In genomic region chr16:76940251-76940650, GRCh38 we compare ENCODE assay signal across 15 cellular contexts.
DNase-seq lines count a peak whose midpoint lies in the region; ATAC-seq and TF ChIP-seq lines count a peak whose summit lies in the region.
"Had no signal": no experiment of that assay in that cellular context is flagged by ENCODE, and none has a peak within 500 bp of the region (broad histone marks: within the 10 kb centered on the region; RNA-seq: fewer than 3 reads in every experiment).

No MANE protein-coding gene starts in this region.

- peak; percentile 10 for DNase-seq in ACHN
- DNase-seq in NCI-H526 (lab: John Stamatoyannopoulos, UW): peak; percentile 83 to 85
- peak; percentile 10 for DNase-seq in foreskin melanocyte
- DNase-seq in mesenchymal stem cell: no peak
- no peak for DNase-seq in AML-193 (lab: John Stamatoyannopoulos, UW)
- no peak for DNase-seq in D341Med (ENCODE audit: low spot score)
- no peak for DNase-seq in foreskin keratinocyte
- DNase-seq: CD4-positive, CD25-positive, alpha-beta regulatory T cell; DMS153; DMS79 treated with DMSO at 0.1 percent for 48 hours; EL; HCEC 1CT; HFFc6 had no signal

- peak overlapping the region in 1 of 2 experiments; percentile 66 for H3K18ac ChIP-seq in mesenchymal stem cell (ENCODE audit: low read depth in 1 of 2, low read length in 2 of 2)

- no peak overlapping the region for H3K9ac ChIP-seq in mesenchymal stem cell (ENCODE audit: low read length)
- H3K9ac ChIP-seq: BLaER1 treated with 17β-estradiol and CSF1 and Interleukin-3, amounts not matched to agents 10 nM and 100 nM had no signal

- H4K8ac ChIP-seq in mesenchymal stem cell (ENCODE audit: low read length): no peak overlapping the region

- H3K79me1 ChIP-seq in mesenchymal stem cell (replicated peaks; ENCODE audit: low read length, poor library complexity, severe bottlenecking): no peaks in the 10 kb centered on the region

- H3K27me3 ChIP-seq in mesenchymal stem cell (ENCODE audit: control insufficient read depth in 1 of 2, insufficient read depth in 1 of 2, low read length in 2 of 2): no peaks in the 10 kb centered on the region
- no peaks in the 10 kb centered on the region for H3K27me3 ChIP-seq in foreskin keratinocyte
- H3K27me3 ChIP-seq: BLaER1 treated with 17β-estradiol and CSF1 and Interleukin-3, amounts not matched to agents 10 nM and 100 nM had no signal

- H2BK12ac ChIP-seq in mesenchymal stem cell (ENCODE audit: low read length in 2 of 2): peak overlapping the region in 1 of 2 experiments; percentile 60

- H3K9me3 ChIP-seq in mesenchymal stem cell (ENCODE audit: control insufficient read depth, low read length): peaks cover 4% of the 10 kb centered on the region
- H3K9me3 ChIP-seq: BLaER1 treated with 17β-estradiol and CSF1 and Interleukin-3, amounts not matched to agents 10 nM and 100 nM had no signal

- no peak overlapping the region for H3K4ac ChIP-seq in mesenchymal stem cell (ENCODE audit: low read depth in 1 of 2, low read length in 2 of 2)

- H2BK120ac ChIP-seq in mesenchymal stem cell (ENCODE audit: low read depth, low read length): no peak overlapping the region

- H3K27ac ChIP-seq in mesenchymal stem cell (ENCODE audit: low read length, poor library complexity, severe bottlenecking): no peak overlapping the region
- H3K27ac ChIP-seq in foreskin keratinocyte: no peak overlapping the region
- H3K27ac ChIP-seq: 22Rv1; BLaER1 treated with 17β-estradiol and CSF1 and Interleukin-3, amounts not matched to agents 10 nM and 100 nM had no signal

- TF ChIP-seq CTCF in foreskin keratinocyte (conservative IDR thresholded peaks at IDR 0.05): no peak

- H2BK15ac ChIP-seq in mesenchymal stem cell (ENCODE audit: low read depth, poor library complexity, severe bottlenecking): no peak overlapping the region

- H3K23ac ChIP-seq in mesenchymal stem cell (ENCODE audit: low read length in 2 of 2): no peak overlapping the region

- peak overlapping the region; percentile 81 for H2AK5ac ChIP-seq in mesenchymal stem cell (ENCODE audit: low read length, severe bottlenecking)

- no peak overlapping the region for H3K14ac ChIP-seq in mesenchymal stem cell (ENCODE audit: low read length in 2 of 2)

- H4K91ac ChIP-seq in mesenchymal stem cell (ENCODE audit: low read length): no peak overlapping the region

- ATAC-seq in foreskin keratinocyte: no peak

- H3K36me3 ChIP-seq in mesenchymal stem cell (ENCODE audit: control insufficient read depth in 1 of 2, insufficient read depth in 2 of 2, low read depth in 1 of 2, low read length in 2 of 2): no peaks in the 10 kb centered on the region
- H3K36me3 ChIP-seq: BLaER1 treated with 17β-estradiol and CSF1 and Interleukin-3, amounts not matched to agents 10 nM and 100 nM had no signal

- 58% methylated on average over 1 of the region's 1 CpG for WGBS in mesenchymal stem cell

- H3K4me1 ChIP-seq in mesenchymal stem cell (ENCODE audit: control insufficient read depth, insufficient read depth, low read depth, low read length): peaks cover 4% of the 10 kb centered on the region
- no peaks in the 10 kb centered on the region for H3K4me1 ChIP-seq in foreskin keratinocyte
- H3K4me1 ChIP-seq: BLaER1 treated with 17β-estradiol and CSF1 and Interleukin-3, amounts not matched to agents 10 nM and 100 nM had no signal

- no peak overlapping the region for H3K4me2 ChIP-seq in mesenchymal stem cell (ENCODE audit: low read length, poor library complexity, severe bottlenecking)
- H3K4me2 ChIP-seq: BLaER1 treated with 17β-estradiol and CSF1 and Interleukin-3, amounts not matched to agents 10 nM and 100 nM had no signal

- no peak overlapping the region for H2AFZ ChIP-seq in mesenchymal stem cell (ENCODE audit: low read depth, low read length)

- in situ Hi-C loops in ACHN (cut with HindIII; ENCODE audit: low pct_ligation_motif_present, low pct_unique_long_range_greater_than_20kb, low sequenced_read_pairs): no loop called here

- no peak overlapping the region for H2BK5ac ChIP-seq in mesenchymal stem cell (ENCODE audit: low read depth, low read length, poor library complexity, severe bottlenecking)

- H3K4me3 ChIP-seq in mesenchymal stem cell (ENCODE audit: insufficient read depth in 1 of 2, low read depth in 1 of 2, low read length in 2 of 2): no peak overlapping the region
- H3K4me3 ChIP-seq: BLaER1 treated with 17β-estradiol and CSF1 and Interleukin-3, amounts not matched to agents 10 nM and 100 nM had no signal

Comparison
In these comparisons a context has a peak if more than half of its experiments do, and no peak if none do; other contexts are left out.
1. DNase-seq: peak in ACHN (single experiment), NCI-H526 (2 of 2) and foreskin melanocyte (single experiment); none in mesenchymal stem cell (single experiment), AML-193 (0 of 2), D341Med (single experiment) and foreskin keratinocyte (0 of 2).